Comparison of ENCODE assay signal across 25 cellular contexts in the genomic region with DNA sequence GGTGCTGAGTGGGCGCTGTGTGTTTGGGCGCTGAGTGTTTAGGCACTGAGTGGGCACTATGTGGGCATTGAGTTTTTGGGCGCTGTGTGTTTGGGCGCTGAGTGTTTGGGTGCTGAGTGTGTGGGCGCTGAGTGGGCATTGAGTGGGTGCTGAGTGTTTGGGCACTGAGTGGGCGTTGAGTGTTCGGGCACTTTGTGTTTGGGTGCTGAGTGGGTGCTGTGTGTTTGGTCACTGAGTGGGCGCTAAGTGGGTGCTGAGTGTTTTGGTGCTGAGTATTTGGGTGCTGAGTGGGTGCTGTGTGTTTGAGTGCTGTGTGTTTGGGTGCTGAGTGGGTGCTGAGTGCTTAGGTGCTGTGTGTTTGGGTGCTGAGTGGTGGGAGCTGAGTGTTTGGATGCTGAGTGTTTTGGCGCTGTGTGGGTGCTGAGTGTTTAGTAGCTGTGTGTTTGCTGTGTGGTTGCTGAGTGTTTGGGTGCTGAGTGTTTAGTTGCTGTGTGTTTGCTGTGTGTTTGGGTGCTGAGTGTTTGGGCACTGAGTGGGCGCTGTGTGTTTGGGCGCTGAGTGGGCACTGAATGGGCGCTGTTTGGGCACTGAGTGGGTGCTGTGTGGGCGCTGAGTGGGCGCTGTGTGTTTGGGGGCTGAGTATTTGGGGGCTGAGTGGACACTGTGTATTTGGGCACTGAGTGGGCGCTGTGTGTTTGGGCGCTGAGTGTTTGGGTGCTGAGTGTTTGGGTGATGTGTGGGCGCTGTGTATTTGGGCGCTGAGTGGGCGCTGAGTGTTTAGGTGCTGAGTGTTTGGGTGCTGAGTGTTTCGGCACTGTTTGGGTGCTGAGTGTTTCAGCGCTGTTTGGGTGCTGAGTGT. TPM values are rescaled to one million over a fixed set of nuclear protein-coding genes. Genes with fewer than 3 reads are reported as not detected.
A peak's percentile ranks its signal among the peaks of the same experiment; 100 is the strongest.
DNase-seq lines count a peak whose midpoint lies in the region; ATAC-seq lines count a peak whose summit lies in the region.
"Had no signal": no experiment of that assay in that cellular context is flagged by ENCODE, and none has a peak within 500 bp of the region (broad histone marks: within the 10 kb centered on the region; RNA-seq: fewer than 3 reads in every experiment).

No MANE protein-coding gene starts in this region.

- H3K36me3 Mint-ChIP-seq in activated CD4-positive, alpha-beta T cell treated with anti-CD3 and anti-CD28 coated beads for 36 hours (ENCODE audit: low read depth): no peaks in the 10 kb centered on the region

- no peaks in the 10 kb centered on the region for H3K36me3 ChIP-seq in aorta (ENCODE audit: control insufficient read depth in 1 of 2, insufficient read depth in 2 of 2, low read length in 1 of 2)
- H3K36me3 ChIP-seq: BLaER1, SJSA1 had no signal

- H3K27me3 ChIP-seq in aorta (ENCODE audit: control insufficient read depth in 1 of 2, insufficient read depth in 2 of 2, low read length in 1 of 2): no peaks in the 10 kb centered on the region
- H3K27me3 ChIP-seq: BLaER1, SJSA1 had no signal

- H3K4me1 Mint-ChIP-seq in activated CD4-positive, alpha-beta T cell treated with anti-CD3 and anti-CD28 coated beads for 36 hours: no peaks in the 10 kb centered on the region
- H3K4me1 Mint-ChIP-seq: CD4-positive, alpha-beta memory T cell had no signal

- H3K27ac ChIP-seq in angular gyrus (ENCODE audit: low read depth, low read length) (peak overlapping the region; percentile 5), aorta (ENCODE audit: low read depth in 1 of 2, low read length in 2 of 2) (no peak overlapping the region)
- H3K27ac ChIP-seq: BLaER1, HL-60, SJSA1 had no signal

- H3K4me3 ChIP-seq in aorta (ENCODE audit: low read length in 2 of 2): no peak overlapping the region
- H3K4me3 ChIP-seq: BLaER1, SJSA1 had no signal

- H3K9me3 Mint-ChIP-seq in activated CD4-positive, alpha-beta T cell treated with anti-CD3 and anti-CD28 coated beads for 36 hours (ENCODE audit: low read depth): no peaks in the 10 kb centered on the region
- H3K9me3 Mint-ChIP-seq: HFFc6 had no signal

- intact Hi-C loops in posterior cingulate gyrus (cut with DNase I) (no loop called here), aorta (cut with DNase I) (no loop called here)
- intact Hi-C loops in activated CD4-positive, alpha-beta T cell treated with anti-CD3 and anti-CD28 coated beads for 36 hours (cut with DNase I, micrococcal nuclease): no loop called here

- DNase-seq in LHCN-M2 (ENCODE audit: low read depth) (peak; percentile 27), posterior cingulate gyrus (peak in 6 of 10 donors; percentile 6 to 59 (median 31)), aorta (peak; percentile 23 to 24), GM03348 (ENCODE audit: low spot score) (no peak), NCI-H187 treated with DMSO at 0.1 percent for 48 hours (lab: John Stamatoyannopoulos, UW) (no peak)
- DNase-seq in activated CD4-positive, alpha-beta T cell treated with anti-CD3 and anti-CD28 coated beads for 36 hours: no peak
- DNase-seq: ACHN; Caco-2; CD4-positive, alpha-beta memory T cell; DMS 273 treated with DMSO at 0.1 percent for 48 hours; DND-41; H7; HFFc6; KBM-7; NCI-H1092 treated with DMSO at 0.1 percent for 48 hours; NCI-H1436 treated with DMSO at 0.1 percent for 48 hours; NCI-H2029; NCI-H2227 treated with DMSO at 0.1 percent for 48 hours; NCI-H510A treated with DMSO at 0.1 percent for 48 hours; NCI-H774 had no signal

- CTCF ChIA-PET in activated CD4-positive, alpha-beta T cell treated with anti-CD3 and anti-CD28 coated beads for 36 hours (lab: Charles Lee): no interaction called here

- no peak for ATAC-seq in aorta (ENCODE audit: low FRiP score)
- no peak for ATAC-seq in activated CD4-positive, alpha-beta T cell treated with anti-CD3 and anti-CD28 coated beads for 36 hours

- H3K4me3 Mint-ChIP-seq in activated CD4-positive, alpha-beta T cell treated with anti-CD3 and anti-CD28 coated beads for 36 hours: no peak overlapping the region
- H3K4me3 Mint-ChIP-seq: CD4-positive, alpha-beta memory T cell; HFFc6 had no signal

- no peaks in the 10 kb centered on the region for H3K9me3 ChIP-seq in aorta (ENCODE audit: control insufficient read depth, low read length)
- H3K9me3 ChIP-seq: Caco-2, SJSA1 had no signal

- POLR2A ChIA-PET in activated CD4-positive, alpha-beta T cell treated with anti-CD3 and anti-CD28 coated beads for 36 hours (lab: Charles Lee): no interaction called here

- 93% methylated on average over 21 of the region's 21 CpGs for WGBS in aorta, 2 donors

- no peaks in the 10 kb centered on the region for H3K4me1 ChIP-seq in aorta (ENCODE audit: control insufficient read depth in 1 of 2, insufficient read depth in 2 of 2, low read length in 2 of 2)
- H3K4me1 ChIP-seq: BLaER1, Caco-2, SJSA1 had no signal

- H3K27me3 Mint-ChIP-seq in activated CD4-positive, alpha-beta T cell treated with anti-CD3 and anti-CD28 coated beads for 36 hours: no peaks in the 10 kb centered on the region
- H3K27me3 Mint-ChIP-seq: CD4-positive, alpha-beta memory T cell had no signal

- H3K27ac Mint-ChIP-seq in activated CD4-positive, alpha-beta T cell treated with anti-CD3 and anti-CD28 coated beads for 36 hours: no peak overlapping the region
- H3K27ac Mint-ChIP-seq: CD4-positive, alpha-beta memory T cell; HFFc6 had no signal

RNA-seq across cellular contexts. Expression of a gene that starts 47.2 kb away (rescaled TPM):
- total RNA-seq in LHCN-M2 (2014; rRNA removed): not detected in 2 replicates
- polyA plus RNA-seq in LHCN-M2 (2012): 0.06 TPM
- total RNA-seq in aorta: under 1 TPM in 1 of 2 donors, not detected in 1; 0.69 TPM
- under 1 TPM in 1 of 2 donors, not detected in 1; 0.08 TPM for polyA plus RNA-seq in aorta
- under 1 TPM; 0.11 to 0.12 TPM for total RNA-seq in activated CD4-positive, alpha-beta T cell treated with anti-CD3 and anti-CD28 coated beads for 36 hours
- total RNA-seq: CD4-positive, alpha-beta memory T cell; HFFc6; HT-29; SJSA1 had no signal
- polyA plus RNA-seq: CD4-positive, alpha-beta memory T cell had no signal

Comparison
In these comparisons a context has a peak if more than half of its experiments do, and no peak if none do; other contexts are left out.
1. DNase-seq: peak in LHCN-M2 (single experiment), posterior cingulate gyrus (6 of 10) and aorta (2 of 2); none in GM03348 (single experiment), NCI-H187 treated with DMSO at 0.1 percent for 48 hours (single experiment) and activated CD4-positive, alpha-beta T cell treated with anti-CD3 and anti-CD28 coated beads for 36 hours (single experiment).